Comparison of ENCODE assay signal across 18 cellular contexts in the genomic region with DNA sequence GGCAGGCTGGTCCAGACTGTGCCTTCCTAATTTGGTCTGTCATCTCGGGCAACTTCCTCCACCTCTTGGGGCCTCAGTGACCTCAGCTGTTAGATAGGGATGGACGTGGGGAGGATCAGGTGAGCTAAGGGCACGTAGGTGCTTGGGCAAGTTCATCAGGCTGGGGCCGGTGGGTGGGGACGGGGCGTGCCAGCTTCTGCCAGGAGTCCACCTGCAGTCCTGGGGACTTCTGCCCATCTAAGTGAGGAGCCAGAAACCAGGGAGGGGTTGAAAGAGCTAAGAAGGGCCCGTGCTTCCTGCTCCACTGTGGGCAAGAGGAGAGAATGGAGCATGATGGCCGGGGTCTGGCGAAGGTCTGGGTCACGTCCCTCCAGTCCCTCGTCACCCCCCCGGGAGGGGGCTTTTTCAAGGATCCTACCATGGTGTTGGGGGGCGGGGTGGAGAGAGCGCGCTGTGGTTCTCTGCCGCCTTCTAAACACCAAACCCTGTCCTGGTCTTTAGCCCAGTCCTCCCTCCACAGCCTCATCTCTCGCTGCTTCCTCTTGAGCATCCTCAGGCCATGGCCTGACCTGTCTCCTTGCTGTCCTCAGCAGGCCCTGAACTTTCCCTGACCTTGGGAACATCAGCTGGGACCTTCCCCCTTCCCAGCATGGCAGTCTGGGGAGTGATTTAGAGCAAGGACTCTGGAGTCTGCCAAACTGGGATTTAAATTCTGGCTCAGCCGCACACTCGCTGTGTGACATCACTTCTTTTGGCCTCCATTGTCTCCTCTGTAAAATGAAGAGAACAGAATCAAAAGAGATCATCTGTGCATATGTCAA. TPM values are rescaled to one million over a fixed set of nuclear protein-coding genes. Genes with fewer than 3 reads are reported as not detected.
DNase-seq lines count a peak whose midpoint lies in the region; TF ChIP-seq lines count a peak whose summit lies in the region.
"Had no signal": no experiment of that assay in that cellular context is flagged by ENCODE, and none has a peak within 500 bp of the region (broad histone marks: within the 10 kb centered on the region; RNA-seq: fewer than 3 reads in every experiment).

No MANE protein-coding gene starts in this region.

- no peaks in the 10 kb centered on the region for H3K9me3 ChIP-seq in mucosa of stomach (ENCODE audit: control insufficient read depth, low read length)

- in situ Hi-C loops in brain microvascular endothelial cell (cut with HindIII; ENCODE audit: low pct_ligation_motif_present, low sequenced_read_pairs) = no loop called here

- H3K4me3 ChIP-seq in mucosa of stomach (ENCODE audit: low read length) (no peak overlapping the region), brain microvascular endothelial cell (ENCODE audit: low read depth, low read length) (no peak overlapping the region)
- H3K4me3 ChIP-seq: GM23248, K562 had no signal

- H3K27ac ChIP-seq in adipose tissue (ENCODE audit: low read depth, low read length) = peak overlapping the region; percentile 30
- H3K27ac ChIP-seq in substantia nigra (ENCODE audit: low read depth, low read length, poor library complexity, severe bottlenecking) = peak overlapping the region; percentile 90
- H3K27ac ChIP-seq in brain microvascular endothelial cell = no peak overlapping the region
- H3K27ac ChIP-seq: GM23248 had no signal

- H3K36me3 ChIP-seq in mucosa of stomach (ENCODE audit: control insufficient read depth, insufficient read depth, low read length) = no peaks in the 10 kb centered on the region
- no peaks in the 10 kb centered on the region for H3K36me3 ChIP-seq in brain microvascular endothelial cell (replicated peaks)

- H3K27ac Mint-ChIP-seq in endothelial cell (ENCODE audit: unreplicated experiment) = peak overlapping the region; percentile 80
- H3K27ac Mint-ChIP-seq: activated naive CD8-positive, alpha-beta T cell treated with anti-CD3 and anti-CD28 coated beads, Interleukin-2, amount 50 U/mL, for 24 hours; T-cell had no signal

- no peak overlapping the region for H3K4me3 Mint-ChIP-seq in endothelial cell (ENCODE audit: unreplicated experiment)
- H3K4me3 Mint-ChIP-seq: activated naive CD8-positive, alpha-beta T cell treated with anti-CD3 and anti-CD28 coated beads, Interleukin-2, amount 50 U/mL, for 24 hours; T-cell had no signal

- peaks cover 53% of the 10 kb centered on the region for H3K4me1 Mint-ChIP-seq in endothelial cell (ENCODE audit: unreplicated experiment)
- H3K4me1 Mint-ChIP-seq: activated naive CD8-positive, alpha-beta T cell treated with anti-CD3 and anti-CD28 coated beads, Interleukin-2, amount 50 U/mL, for 24 hours; T-cell had no signal

- DNase-seq in endothelial cell (ENCODE audit: low spot score) (no peak), substantia nigra (lab: John Stamatoyannopoulos, UW) (peak in 1 of 49 donors; percentile 16), brain microvascular endothelial cell (no peak), activated T-cell treated with anti-CD3 and anti-CD28 coated beads for 4 hours (no peak), cerebellar cortex (ENCODE audit: low spot score) (no peak), NOMO-1 treated with DMSO at 0.1 percent for 48 hours (lab: John Stamatoyannopoulos, UW; ENCODE audit: unreplicated experiment) (no peak)
- DNase-seq: activated CD4-positive, alpha-beta T cell treated with anti-CD3 and anti-CD28 coated beads for 1 hour; activated naive CD8-positive, alpha-beta T cell treated with anti-CD3 and anti-CD28 coated beads, Interleukin-2, amount 50 U/mL, for 24 hours; effector CD8-positive, alpha-beta T cell; EL; NCI-H146; NCI-H446 treated with DMSO at 0.1 percent for 48 hours; T-cell had no signal

- H3K9me3 Mint-ChIP-seq in endothelial cell (ENCODE audit: unreplicated experiment) = no peaks in the 10 kb centered on the region
- H3K9me3 Mint-ChIP-seq: activated naive CD8-positive, alpha-beta T cell treated with anti-CD3 and anti-CD28 coated beads, Interleukin-2, amount 50 U/mL, for 24 hours; T-cell had no signal

- WGBS in adipose tissue, 3 donors = 72 to 93% (median 77%) methylated on average over 19 of the region's 19 CpGs

- H3K27me3 Mint-ChIP-seq in endothelial cell (ENCODE audit: unreplicated experiment) = peaks cover 6% of the 10 kb centered on the region
- H3K27me3 Mint-ChIP-seq: activated naive CD8-positive, alpha-beta T cell treated with anti-CD3 and anti-CD28 coated beads, Interleukin-2, amount 50 U/mL, for 24 hours; T-cell had no signal

- H3K9ac ChIP-seq in mucosa of stomach (ENCODE audit: low read length) = peak overlapping the region; percentile 24
- H3K9ac ChIP-seq: GM23248 had no signal

- peaks cover 49% of the 10 kb centered on the region for H3K4me1 ChIP-seq in mucosa of stomach (ENCODE audit: control insufficient read depth, insufficient read depth, low read length)

- peaks cover 36% of the 10 kb centered on the region for H3K36me3 Mint-ChIP-seq in endothelial cell (ENCODE audit: low read depth, unreplicated experiment)
- H3K36me3 Mint-ChIP-seq: T-cell had no signal

- TF ChIP-seq CTCF in endothelial cell (IDR thresholded peaks at IDR 0.05; ENCODE audit: unreplicated experiment) (no peak), brain microvascular endothelial cell (IDR thresholded peaks at IDR 0.05; ENCODE audit: low read depth, low read length, missing control alignments) (no peak)

- H3K27me3 ChIP-seq in mucosa of stomach (ENCODE audit: control insufficient read depth, insufficient read depth, low read length) = no peaks in the 10 kb centered on the region
- no peaks in the 10 kb centered on the region for H3K27me3 ChIP-seq in brain microvascular endothelial cell (replicated peaks)

RNA-seq across cellular contexts. Expression of a gene that starts 21.6 kb away (rescaled TPM):
- polyA plus RNA-seq in adipose tissue = 10 to 100 TPM; 13.5 to 32.8 (median 26.9) TPM
- 187 TPM for total RNA-seq in endothelial cell (ENCODE audit: unreplicated experiment)
- total RNA-seq: GM23248, K562 had no signal

RNA-seq across cellular contexts. Expression of a gene that starts 34.9 kb away (rescaled TPM):
- 10 to 100 TPM; 19.0 to 40.7 (median 22.7) TPM for polyA plus RNA-seq in adipose tissue
- total RNA-seq in endothelial cell (ENCODE audit: unreplicated experiment) = 32.4 TPM

RNA-seq across cellular contexts. Expression of a gene that starts 40.1 kb away (rescaled TPM):
- 10 to 100 TPM in 1 of 3 donors, 1 to 10 TPM in 1, not detected in 1; 1.6 to 20.3 TPM for polyA plus RNA-seq in adipose tissue
- total RNA-seq in endothelial cell (ENCODE audit: unreplicated experiment) = not detected
- total RNA-seq: GM23248, osteoblast, T-cell had no signal
- polyA plus RNA-seq: GM23248, K562 had no signal
